In genomic region chr6:26521485-26522391, GRCh38 we compare ENCODE assay signal across 8 cellular contexts. TPM values are rescaled to one million over a fixed set of nuclear protein-coding genes. Genes with fewer than 3 reads are reported as not detected.
DNase-seq lines count a peak whose midpoint lies in the region; ATAC-seq and TF ChIP-seq lines count a peak whose summit lies in the region.

No MANE protein-coding gene starts in this region.

- H3K27me3 Mint-ChIP-seq in activated naive CD4-positive, alpha-beta T cell treated with anti-CD3 and anti-CD28 coated beads for 36 hours (ENCODE audit: low read depth), result peaks cover 2% of the 10 kb centered on the region

- H3K4me1 ChIP-seq in testis, result peaks cover 8% of the 10 kb centered on the region

- H3K27me3 ChIP-seq in testis, result no peaks in the 10 kb centered on the region

- no peak for TF ChIP-seq POLR2A in testis (IDR thresholded peaks at IDR 0.05)

- H3K27ac ChIP-seq in RWPE1 (peak overlapping the region; percentile 94), testis (peak overlapping the region; percentile 92 to 98)

- no peaks in the 10 kb centered on the region for H3K9me3 ChIP-seq in testis

- ATAC-seq in GM19351 (IDR thresholded peaks at IDR 0.05; ENCODE audit: unreplicated experiment) (peak; percentile 74), HG03469 (IDR thresholded peaks at IDR 0.05; ENCODE audit: unreplicated experiment) (peak; percentile 51), omental fat pad (ENCODE audit: low FRiP score) (peak; percentile 90)

- POLR2A ChIA-PET in RWPE1 (lab: Yijun Ruan, JAX; ENCODE audit: low non-redundant PET), result no interaction called here

- peak; percentile 53 for TF ChIP-seq CTCF in RWPE1 (conservative IDR thresholded peaks at IDR 0.05; ENCODE audit: low read depth)
- TF ChIP-seq CTCF in omental fat pad (IDR thresholded peaks at IDR 0.05), result no peak
- peak; percentile 19 to 32 (median 22) for TF ChIP-seq CTCF in testis (IDR thresholded peaks at IDR 0.05)

- CTCF ChIA-PET in RWPE1 (lab: Yijun Ruan, JAX), result no interaction called here
- CTCF ChIA-PET in activated naive CD4-positive, alpha-beta T cell treated with anti-CD3 and anti-CD28 coated beads for 36 hours (lab: Charles Lee), result no interaction called here

- intact Hi-C loops in activated naive CD4-positive, alpha-beta T cell treated with anti-CD3 and anti-CD28 coated beads for 36 hours (cut with micrococcal nuclease), result loop anchor here (1.0 to 5.0 kb wide), 7 partner anchors 11 to 79 kb away; partner anchors contain the start of genes ABT1 and BTN3A3
- intact Hi-C loops in testis (cut with DNase I; ENCODE audit: low total_unique reads), result no loop called here

- H3K36me3 ChIP-seq in testis (ENCODE audit: low read depth, missing control alignments), result no peaks in the 10 kb centered on the region

- H3K36me3 Mint-ChIP-seq in activated naive CD4-positive, alpha-beta T cell treated with anti-CD3 and anti-CD28 coated beads for 36 hours (ENCODE audit: low read depth), result no peaks in the 10 kb centered on the region

- no peaks in the 10 kb centered on the region for H3K9me3 Mint-ChIP-seq in activated naive CD4-positive, alpha-beta T cell treated with anti-CD3 and anti-CD28 coated beads for 36 hours

- H3K4me3 Mint-ChIP-seq in activated naive CD4-positive, alpha-beta T cell treated with anti-CD3 and anti-CD28 coated beads for 36 hours, result peak overlapping the region; percentile 76

- H3K4me1 Mint-ChIP-seq in activated naive CD4-positive, alpha-beta T cell treated with anti-CD3 and anti-CD28 coated beads for 36 hours (ENCODE audit: low read depth), result peaks cover 27% of the 10 kb centered on the region

- H3K27ac Mint-ChIP-seq in activated naive CD4-positive, alpha-beta T cell treated with anti-CD3 and anti-CD28 coated beads for 36 hours, result peak overlapping the region; percentile 94

- peak in 12 of 14 donors; percentile 41 to 84 (median 66) for DNase-seq in C1 segment of cervical spinal cord (lab: John Stamatoyannopoulos, UW)
- DNase-seq in RWPE1 (ENCODE audit: low spot score), result peak; percentile 68
- DNase-seq in activated naive CD4-positive, alpha-beta T cell treated with anti-CD3 and anti-CD28 coated beads for 36 hours, result peak; percentile 69
- peak; percentile 62 for DNase-seq in globus pallidus (ENCODE audit: low spot score)
- peak; percentile 54 for DNase-seq in omental fat pad (ENCODE audit: low spot score)
- DNase-seq in testis, result peak; percentile 81

- WGBS in testis, 2 donors, result 5 to 7% methylated on average over 39 to 75 of the region's 76 CpGs

- peak overlapping the region; percentile 64 to 79 for H3K4me3 ChIP-seq in testis

RNA-seq across cellular contexts. Expression of gene HMGN4, which starts 16.4 kb away (rescaled TPM):
- 10 to 100 TPM; 70.4 to 73.2 TPM for total RNA-seq in activated naive CD4-positive, alpha-beta T cell treated with anti-CD3 and anti-CD28 coated beads for 36 hours
- total RNA-seq in omental fat pad, result 10 to 100 TPM; 57.5 to 64.1 (median 61.1) TPM
- total RNA-seq in testis, result 10 to 100 TPM; 69.4 to 74.8 TPM
- 72.2 TPM for polyA plus RNA-seq in testis (ENCODE audit: insufficient read depth, low read depth, low replicate concordance)

RNA-seq across cellular contexts. Expression of gene BTN1A1, which starts 21.6 kb away (rescaled TPM):
- total RNA-seq in activated naive CD4-positive, alpha-beta T cell treated with anti-CD3 and anti-CD28 coated beads for 36 hours, result under 1 TPM; 0.07 to 0.10 TPM
- not detected for total RNA-seq in omental fat pad
- under 1 TPM; 0.31 TPM for total RNA-seq in testis
- 0.30 TPM for polyA plus RNA-seq in testis (ENCODE audit: insufficient read depth, low read depth, low replicate concordance)

Comparison
In these comparisons a context has a peak if more than half of its experiments do, and no peak if none do; other contexts are left out.
1. Peak in every context shown above with its lines: DNase-seq, ATAC-seq, H3K4me3 ChIP-seq and H3K27ac ChIP-seq.
2. CTCF ChIP-seq: peak in RWPE1 (single experiment) and testis (3 of 3); none in omental fat pad (0 of 3).